1 cellular context compared by ENCODE assay signal in the genomic region with DNA sequence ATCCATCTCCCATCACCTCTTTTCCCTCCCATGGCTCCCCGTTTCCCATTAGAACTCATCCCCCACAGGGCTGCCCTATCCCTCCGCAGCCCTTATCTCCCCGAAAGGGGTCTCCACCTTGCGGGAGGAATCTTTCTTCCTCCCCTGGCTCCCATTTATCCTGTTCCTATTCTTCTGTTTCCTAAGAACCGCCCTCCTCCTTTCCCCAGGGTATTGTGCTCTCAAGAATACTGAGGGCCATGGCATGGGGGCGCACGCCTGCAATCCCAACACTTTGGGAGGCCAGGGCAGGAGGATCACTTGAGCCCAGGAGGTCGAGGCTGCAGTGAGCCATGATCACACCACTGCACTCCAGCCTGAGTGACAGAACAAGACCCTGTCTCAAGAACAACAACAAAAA.
TF ChIP-seq lines count a peak whose summit lies in the region.

No MANE protein-coding gene starts in this region.

TF ChIP-seq in WTC11, 78 proteins besides CTCF, POLR2A, EP300 and RAD21 (continued from another document):
- TF ChIP-seq, protein P1, sequence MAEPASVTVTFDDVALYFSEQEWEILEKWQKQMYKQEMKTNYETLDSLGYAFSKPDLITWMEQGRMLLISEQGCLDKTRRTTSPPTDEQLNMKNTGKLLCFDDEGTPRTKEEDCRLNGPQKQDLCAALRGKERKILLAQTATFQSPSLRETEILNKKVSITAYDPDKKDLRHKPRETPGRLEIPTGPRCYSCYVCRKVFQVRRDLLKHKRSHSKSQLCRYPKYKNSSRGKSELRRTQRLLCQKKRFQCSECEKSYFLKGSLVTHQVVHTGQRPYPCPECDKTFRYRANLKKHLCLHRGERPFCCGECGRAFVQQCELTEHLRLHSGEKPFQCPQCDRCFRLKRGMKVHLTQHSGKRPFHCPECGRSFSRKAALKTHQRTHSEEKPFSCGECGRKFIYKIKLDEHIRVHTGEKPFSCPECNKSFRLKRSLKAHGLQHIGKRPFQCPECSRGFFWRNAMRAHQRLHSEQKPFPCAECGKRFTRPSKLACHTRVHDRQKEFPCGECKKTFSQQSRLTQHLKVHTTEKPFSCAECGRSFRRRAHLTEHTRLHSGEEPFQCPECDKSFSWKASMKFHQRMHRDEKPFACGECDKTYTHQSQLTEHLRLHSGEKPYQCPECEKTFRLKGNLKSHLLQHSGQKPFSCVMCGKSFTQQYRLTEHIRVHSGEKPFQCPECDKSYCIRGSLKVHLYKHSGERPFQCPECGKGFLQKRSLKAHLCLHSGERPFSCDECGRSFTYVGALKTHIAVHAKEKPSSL (CRISPR knock-in tag; conservative IDR thresholded peaks at IDR 0.05) = no peak
- TF ChIP-seq, protein P2, sequence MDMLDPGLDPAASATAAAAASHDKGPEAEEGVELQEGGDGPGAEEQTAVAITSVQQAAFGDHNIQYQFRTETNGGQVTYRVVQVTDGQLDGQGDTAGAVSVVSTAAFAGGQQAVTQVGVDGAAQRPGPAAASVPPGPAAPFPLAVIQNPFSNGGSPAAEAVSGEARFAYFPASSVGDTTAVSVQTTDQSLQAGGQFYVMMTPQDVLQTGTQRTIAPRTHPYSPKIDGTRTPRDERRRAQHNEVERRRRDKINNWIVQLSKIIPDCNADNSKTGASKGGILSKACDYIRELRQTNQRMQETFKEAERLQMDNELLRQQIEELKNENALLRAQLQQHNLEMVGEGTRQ (CRISPR knock-in tag; IDR thresholded peaks at IDR 0.05) = no peak
- TF ChIP-seq SOX15 (CRISPR knock-in tag; IDR thresholded peaks at IDR 0.05) = no peak
- TF ChIP-seq ESRRA (CRISPR knock-in tag; IDR thresholded peaks at IDR 0.05; ENCODE audit: borderline replicate concordance) = no peak
- TF ChIP-seq, protein P3, sequence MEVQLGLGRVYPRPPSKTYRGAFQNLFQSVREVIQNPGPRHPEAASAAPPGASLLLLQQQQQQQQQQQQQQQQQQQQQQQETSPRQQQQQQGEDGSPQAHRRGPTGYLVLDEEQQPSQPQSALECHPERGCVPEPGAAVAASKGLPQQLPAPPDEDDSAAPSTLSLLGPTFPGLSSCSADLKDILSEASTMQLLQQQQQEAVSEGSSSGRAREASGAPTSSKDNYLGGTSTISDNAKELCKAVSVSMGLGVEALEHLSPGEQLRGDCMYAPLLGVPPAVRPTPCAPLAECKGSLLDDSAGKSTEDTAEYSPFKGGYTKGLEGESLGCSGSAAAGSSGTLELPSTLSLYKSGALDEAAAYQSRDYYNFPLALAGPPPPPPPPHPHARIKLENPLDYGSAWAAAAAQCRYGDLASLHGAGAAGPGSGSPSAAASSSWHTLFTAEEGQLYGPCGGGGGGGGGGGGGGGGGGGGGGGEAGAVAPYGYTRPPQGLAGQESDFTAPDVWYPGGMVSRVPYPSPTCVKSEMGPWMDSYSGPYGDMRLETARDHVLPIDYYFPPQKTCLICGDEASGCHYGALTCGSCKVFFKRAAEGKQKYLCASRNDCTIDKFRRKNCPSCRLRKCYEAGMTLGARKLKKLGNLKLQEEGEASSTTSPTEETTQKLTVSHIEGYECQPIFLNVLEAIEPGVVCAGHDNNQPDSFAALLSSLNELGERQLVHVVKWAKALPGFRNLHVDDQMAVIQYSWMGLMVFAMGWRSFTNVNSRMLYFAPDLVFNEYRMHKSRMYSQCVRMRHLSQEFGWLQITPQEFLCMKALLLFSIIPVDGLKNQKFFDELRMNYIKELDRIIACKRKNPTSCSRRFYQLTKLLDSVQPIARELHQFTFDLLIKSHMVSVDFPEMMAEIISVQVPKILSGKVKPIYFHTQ (CRISPR knock-in tag; IDR thresholded peaks at IDR 0.05) = no peak
- TF ChIP-seq, protein P4, sequence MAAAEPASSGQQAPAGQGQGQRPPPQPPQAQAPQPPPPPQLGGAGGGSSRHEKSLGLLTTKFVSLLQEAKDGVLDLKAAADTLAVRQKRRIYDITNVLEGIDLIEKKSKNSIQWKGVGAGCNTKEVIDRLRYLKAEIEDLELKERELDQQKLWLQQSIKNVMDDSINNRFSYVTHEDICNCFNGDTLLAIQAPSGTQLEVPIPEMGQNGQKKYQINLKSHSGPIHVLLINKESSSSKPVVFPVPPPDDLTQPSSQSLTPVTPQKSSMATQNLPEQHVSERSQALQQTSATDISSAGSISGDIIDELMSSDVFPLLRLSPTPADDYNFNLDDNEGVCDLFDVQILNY (CRISPR knock-in tag; IDR thresholded peaks at IDR 0.05) = no peak
